Comparison of ENCODE assay signal across 8 cellular contexts in genomic region chr11:72782081-72782920, GRCh38. TPM values are rescaled to one million over a fixed set of nuclear protein-coding genes. Genes with fewer than 3 reads are reported as not detected.
DNase-seq lines count a peak whose midpoint lies in the region; ATAC-seq and TF ChIP-seq lines count a peak whose summit lies in the region.

No MANE protein-coding gene starts in this region.

- no peaks in the 10 kb centered on the region for H3K27me3 Mint-ChIP-seq in IgD-negative memory B cell
- no peaks in the 10 kb centered on the region for H3K27me3 Mint-ChIP-seq in activated naive CD8-positive, alpha-beta T cell

- no peaks in the 10 kb centered on the region for H3K27me3 ChIP-seq in thoracic aorta (replicated peaks; ENCODE audit: insufficient read depth)

- H3K9ac ChIP-seq in ES-I3 (ENCODE audit: low read depth, low read length), result peak overlapping the region; percentile 26; the same call in 1 of the 2 replicates

- no peaks in the 10 kb centered on the region for H3K36me3 Mint-ChIP-seq in IgD-negative memory B cell
- no peaks in the 10 kb centered on the region for H3K36me3 Mint-ChIP-seq in activated naive CD8-positive, alpha-beta T cell

- H3K4me1 ChIP-seq in ES-I3 (ENCODE audit: insufficient read depth, low read length) (peaks cover 5% of the 10 kb centered on the region; the same call in 1 of the 2 replicates), thoracic aorta (ENCODE audit: control insufficient read depth in 1 of 2, low read depth in 2 of 2) (peaks cover 9 to 32% of the 10 kb centered on the region in 2 donors)

- TF ChIP-seq CTCF in thoracic aorta (IDR thresholded peaks at IDR 0.05), result no peak

- peak; percentile 42 for ATAC-seq in left colon
- no peak for ATAC-seq in thoracic aorta (ENCODE audit: insufficient number of reproducible peaks, low FRiP score, low read depth)
- ATAC-seq in GM21528 (IDR thresholded peaks at IDR 0.05; ENCODE audit: low FRiP score, unreplicated experiment), result no peak
- no peak for ATAC-seq in GM21360 (IDR thresholded peaks at IDR 0.05; ENCODE audit: unreplicated experiment)

- H3K9me3 ChIP-seq in ES-I3 (ENCODE audit: control insufficient read depth, insufficient read depth, low read length) (no peaks in the 10 kb centered on the region), thoracic aorta (no peaks in the 10 kb centered on the region)

- H3K4me3 ChIP-seq in thoracic aorta, result peak overlapping the region; percentile 85

- no peaks in the 10 kb centered on the region for H3K9me3 Mint-ChIP-seq in IgD-negative memory B cell
- no peaks in the 10 kb centered on the region for H3K9me3 Mint-ChIP-seq in activated naive CD8-positive, alpha-beta T cell (ENCODE audit: low read depth)

- DNase-seq in left colon, result peak; percentile 69 to 75
- no peak for DNase-seq in thoracic aorta (ENCODE audit: low spot score)
- no peak for DNase-seq in GF-D8 (lab: John Stamatoyannopoulos, UW)

- H3K27ac Mint-ChIP-seq in IgD-negative memory B cell, result peak overlapping the region in 2 of 3 donors; percentile 81 to 89
- H3K27ac Mint-ChIP-seq in activated naive CD8-positive, alpha-beta T cell, result peak overlapping the region; percentile 46

- peak overlapping the region; percentile 82 to 93 (median 88) for H3K4me3 Mint-ChIP-seq in IgD-negative memory B cell
- peak overlapping the region; percentile 80 for H3K4me3 Mint-ChIP-seq in activated naive CD8-positive, alpha-beta T cell

- H3K36me3 ChIP-seq in ES-I3 (ENCODE audit: insufficient read depth, low read length) (no peaks in the 10 kb centered on the region), thoracic aorta (no peaks in the 10 kb centered on the region)

- intact Hi-C loops in left colon (cut with DNase I, micrococcal nuclease), result no loop called here

- H3K4me1 Mint-ChIP-seq in IgD-negative memory B cell, result peaks cover 22 to 24% (median 22%) of the 10 kb centered on the region in 3 donors
- H3K4me1 Mint-ChIP-seq in activated naive CD8-positive, alpha-beta T cell (ENCODE audit: low read depth), result peaks cover 16% of the 10 kb centered on the region

- no peak overlapping the region for H3K27ac ChIP-seq in thoracic aorta

RNA-seq across cellular contexts. Expression of gene STARD10, which starts 11.5 kb away (rescaled TPM):
- polyA plus RNA-seq in IgD-negative memory B cell, result 33.4 TPM
- total RNA-seq in left colon, result 100 to 1,000 TPM; 417 to 464 TPM
- 10 to 100 TPM; 24.3 to 57.3 TPM for total RNA-seq in thoracic aorta

RNA-seq across cellular contexts. Expression of gene ARAP1, which starts 30.1 kb away (rescaled TPM):
- 20.7 TPM for polyA plus RNA-seq in IgD-negative memory B cell
- total RNA-seq in left colon (10 to 100 TPM; 62.5 to 69.1 TPM), thoracic aorta (100 to 1,000 TPM in 1 of 2 donors, 10 to 100 TPM in 1; 76.5 to 103 TPM)

RNA-seq across cellular contexts. Expression of gene ATG16L2, which starts 31.9 kb away (rescaled TPM):
- 32.1 TPM for polyA plus RNA-seq in IgD-negative memory B cell
- 10 to 100 TPM; 44.4 to 54.2 TPM for total RNA-seq in left colon
- 10 to 100 TPM; 36.0 to 65.5 TPM for total RNA-seq in thoracic aorta

Comparison
In these comparisons a context has a peak if more than half of its experiments do, and no peak if none do; other contexts are left out.
1. DNase-seq: peak in left colon (2 of 2); none in thoracic aorta (single experiment) and GF-D8 (single experiment).
2. RNA of gene STARD10, which starts 11.5 kb away (total RNA-seq): 417 to 464 TPM in left colon; 24.3 to 57.3 TPM in thoracic aorta; every median in the first group is over 4 times any median in the second.